ENCODE assay signal across 8 cellular contexts in genomic region chr4:83217721-83218522, GRCh38.
DNase-seq lines count a peak whose midpoint lies in the region; ATAC-seq and TF ChIP-seq lines count a peak whose summit lies in the region.

No MANE protein-coding gene starts in this region.

- intact Hi-C loops in ovary (cut with DNase I) = no loop called here

- peak overlapping the region; percentile 21 to 76 (median 60) for H3K4me3 Mint-ChIP-seq in CD4-positive, CD25-positive, alpha-beta regulatory T cell

- no peak for TF ChIP-seq CTCF in ovary (IDR thresholded peaks at IDR 0.05)

- no peaks in the 10 kb centered on the region for H3K36me3 ChIP-seq in CD4-positive, CD25-positive, alpha-beta regulatory T cell (ENCODE audit: control insufficient read depth, insufficient read depth, low read length)
- H3K36me3 ChIP-seq in endocrine pancreas (ENCODE audit: control insufficient read depth, insufficient read depth, low read length) (no peaks in the 10 kb centered on the region), ovary (no peaks in the 10 kb centered on the region)

- H3K9me3 ChIP-seq in CD4-positive, CD25-positive, alpha-beta regulatory T cell (ENCODE audit: control insufficient read depth in 2 of 2, low read length in 2 of 2) = no peaks in the 10 kb centered on the region
- no peaks in the 10 kb centered on the region for H3K9me3 ChIP-seq in endocrine pancreas (ENCODE audit: control insufficient read depth, low read length)
- H3K9me3 ChIP-seq in ovary = no peaks in the 10 kb centered on the region

- peaks cover 30 to 79% (median 61%) of the 10 kb centered on the region in 4 donors for H3K4me1 Mint-ChIP-seq in CD4-positive, CD25-positive, alpha-beta regulatory T cell

- H3K27me3 Mint-ChIP-seq in CD4-positive, CD25-positive, alpha-beta regulatory T cell = peaks cover 5% of the 10 kb centered on the region

- no peak for TF ChIP-seq POLR2A in ovary (IDR thresholded peaks at IDR 0.05)

- H3K36me3 Mint-ChIP-seq in CD4-positive, CD25-positive, alpha-beta regulatory T cell = no peaks in the 10 kb centered on the region

- H3K4me3 ChIP-seq in CD4-positive, CD25-positive, alpha-beta regulatory T cell (ENCODE audit: low read depth, low read length) = peak overlapping the region; percentile 74
- H3K4me3 ChIP-seq in endocrine pancreas (ENCODE audit: control insufficient read depth, insufficient read depth, low read length) (peak overlapping the region; percentile 26), ovary (no peak overlapping the region)

- peaks cover 5% of the 10 kb centered on the region for H3K27me3 ChIP-seq in CD4-positive, CD25-positive, alpha-beta regulatory T cell (ENCODE audit: control insufficient read depth, insufficient read depth, low read length)
- no peaks in the 10 kb centered on the region for H3K27me3 ChIP-seq in endocrine pancreas (ENCODE audit: control insufficient read depth, insufficient read depth, low read length)
- H3K27me3 ChIP-seq in ovary = no peaks in the 10 kb centered on the region

- WGBS in ovary, 3 donors = 81 to 84% (median 81%) methylated on average over 8 of the region's 8 CpGs

- peaks cover 57% of the 10 kb centered on the region for H3K4me1 ChIP-seq in CD4-positive, CD25-positive, alpha-beta regulatory T cell (ENCODE audit: control insufficient read depth, insufficient read depth, low read length, poor library complexity, severe bottlenecking)
- H3K4me1 ChIP-seq in endocrine pancreas (ENCODE audit: control insufficient read depth, insufficient read depth, low read length) = peaks cover 6% of the 10 kb centered on the region
- H3K4me1 ChIP-seq in ovary (ENCODE audit: insufficient read depth) = peaks cover 4% of the 10 kb centered on the region

- H3K27ac ChIP-seq in CD4-positive, CD25-positive, alpha-beta regulatory T cell (ENCODE audit: insufficient read depth, low read length, poor library complexity, severe bottlenecking) = peak overlapping the region; percentile 82
- H3K27ac ChIP-seq in ovary = no peak overlapping the region

- DNase-seq in CD4-positive, CD25-positive, alpha-beta regulatory T cell = peak; percentile 27 to 94 (median 85)
- DNase-seq in UCSD-AML1 (lab: John Stamatoyannopoulos, UW; ENCODE audit: unreplicated experiment) (peak; percentile 41), ovary (no peak), NCI-H510A treated with DMSO at 0.1 percent for 48 hours (lab: John Stamatoyannopoulos, UW) (no peak)
- peak; percentile 32 for DNase-seq in stimulated activated CD8-positive, alpha-beta memory T cell treated with anti-CD3 and anti-CD28 coated beads, Interleukin-12 subunit alpha, Interleukin-12 subunit beta, amount 100 ng/mL, for 1 hour (ENCODE audit: low read depth)

- peak overlapping the region; percentile 86 to 97 (median 95) for H3K27ac Mint-ChIP-seq in CD4-positive, CD25-positive, alpha-beta regulatory T cell

- H3K9ac ChIP-seq in endocrine pancreas (ENCODE audit: control insufficient read depth, insufficient read depth, low read length) = no peak overlapping the region

- no peak for TF ChIP-seq EP300 in ovary (IDR thresholded peaks at IDR 0.05)

- ATAC-seq in CD4-positive, CD25-positive, alpha-beta regulatory T cell (ENCODE audit: low read depth in 2 of 2) = peak; percentile 91 to 96
- ATAC-seq in GM19395 (IDR thresholded peaks at IDR 0.05; ENCODE audit: unreplicated experiment) (peak; percentile 79), HG03442 (IDR thresholded peaks at IDR 0.05; ENCODE audit: unreplicated experiment) (peak; percentile 81)

- H3K9me3 Mint-ChIP-seq in CD4-positive, CD25-positive, alpha-beta regulatory T cell = peaks cover 0 to 3% (median 0%) of the 10 kb centered on the region in 7 donors

Comparison
In these comparisons a context has a peak if more than half of its experiments do, and no peak if none do; other contexts are left out.
1. DNase-seq: peak in CD4-positive, CD25-positive, alpha-beta regulatory T cell (3 of 3), UCSD-AML1 (single experiment) and stimulated activated CD8-positive, alpha-beta memory T cell treated with anti-CD3 and anti-CD28 coated beads, Interleukin-12 subunit alpha, Interleukin-12 subunit beta, amount 100 ng/mL, for 1 hour (single experiment); none in ovary (0 of 5) and NCI-H510A treated with DMSO at 0.1 percent for 48 hours (single experiment).
2. Peak in every context shown above with its lines, with median percentiles within 50 percentile points of each other: ATAC-seq.